Comparison of ENCODE assay signal across 9 cellular contexts in genomic region chr14:104792945-104793702, GRCh38. TPM values are rescaled to one million over a fixed set of nuclear protein-coding genes. Genes with fewer than 3 reads are reported as not detected.
DNase-seq lines count a peak whose midpoint lies in the region; ATAC-seq and TF ChIP-seq lines count a peak whose summit lies in the region.
"Had no signal": no experiment of that assay in that cellular context is flagged by ENCODE, and none has a peak within 500 bp of the region (broad histone marks: within the 10 kb centered on the region; RNA-seq: fewer than 3 reads in every experiment).

No MANE protein-coding gene starts in this region.

- H3K4me1 ChIP-seq in lower lobe of right lung, result peaks cover 85% of the 10 kb centered on the region
- H3K4me1 ChIP-seq in upper lobe of right lung, result peaks cover 52% of the 10 kb centered on the region

- H3K4me3 ChIP-seq in lower lobe of right lung (peak overlapping the region; percentile 71), upper lobe of right lung (peak overlapping the region; percentile 79)

- H3K36me3 Mint-ChIP-seq in activated naive CD4-positive, alpha-beta T cell treated with anti-CD3 and anti-CD28 coated beads, Interleukin-2, amount 10 ng/mL, durations not matched to agents 7 days and 5 days, result peaks cover 15% of the 10 kb centered on the region
- H3K36me3 Mint-ChIP-seq in activated naive CD8-positive, alpha-beta T cell treated with anti-CD3 and anti-CD28 coated beads, Interleukin-2, amount 10 ng/mL, durations not matched to agents 7 days and 5 days, result peaks cover 7% of the 10 kb centered on the region

- H3K9me3 Mint-ChIP-seq in activated naive CD4-positive, alpha-beta T cell treated with anti-CD3 and anti-CD28 coated beads, Interleukin-2, amount 10 ng/mL, durations not matched to agents 7 days and 5 days, result no peaks in the 10 kb centered on the region
- no peaks in the 10 kb centered on the region for H3K9me3 Mint-ChIP-seq in activated naive CD8-positive, alpha-beta T cell treated with anti-CD3 and anti-CD28 coated beads, Interleukin-2, amount 10 ng/mL, durations not matched to agents 7 days and 5 days

- H3K36me3 ChIP-seq in lower lobe of right lung (peaks cover 41% of the 10 kb centered on the region), upper lobe of right lung (peaks cover 28% of the 10 kb centered on the region)
- H3K36me3 ChIP-seq: ovary had no signal

- POLR2A ChIA-PET in activated naive CD8-positive, alpha-beta T cell treated with anti-CD3 and anti-CD28 coated beads, Interleukin-2, amount 10 ng/mL, durations not matched to agents 7 days and 5 days (lab: Charles Lee), result interaction anchor here (1.8 kb wide), 1 partner anchor 41 kb away, joined by 9 read pairs; the partner anchor contains the start of gene SIVA1

- peak overlapping the region; percentile 86 for H3K4me3 Mint-ChIP-seq in activated naive CD4-positive, alpha-beta T cell treated with anti-CD3 and anti-CD28 coated beads, Interleukin-2, amount 10 ng/mL, durations not matched to agents 7 days and 5 days
- peak overlapping the region; percentile 93 for H3K4me3 Mint-ChIP-seq in activated naive CD8-positive, alpha-beta T cell treated with anti-CD3 and anti-CD28 coated beads, Interleukin-2, amount 10 ng/mL, durations not matched to agents 7 days and 5 days

- no peak for DNase-seq in activated naive CD4-positive, alpha-beta T cell treated with anti-CD3 and anti-CD28 coated beads, Interleukin-2, amount 10 ng/mL, durations not matched to agents 7 days and 5 days
- DNase-seq in activated naive CD4-positive, alpha-beta T cell treated with Interleukin-2 at 50 U/mL for 16 hours, result no peak
- DNase-seq in activated naive CD8-positive, alpha-beta T cell treated with anti-CD3 and anti-CD28 coated beads, Interleukin-2, amount 10 ng/mL, durations not matched to agents 7 days and 5 days, result no peak
- DNase-seq in lower lobe of right lung (no peak), upper lobe of right lung (no peak), ureter (ENCODE audit: low spot score) (no peak)

- peaks cover 23% of the 10 kb centered on the region for H3K27me3 Mint-ChIP-seq in activated naive CD4-positive, alpha-beta T cell treated with anti-CD3 and anti-CD28 coated beads, Interleukin-2, amount 10 ng/mL, durations not matched to agents 7 days and 5 days
- H3K27me3 Mint-ChIP-seq in activated naive CD8-positive, alpha-beta T cell treated with anti-CD3 and anti-CD28 coated beads, Interleukin-2, amount 10 ng/mL, durations not matched to agents 7 days and 5 days, result peaks cover 2% of the 10 kb centered on the region

- no peak overlapping the region for H3K27ac Mint-ChIP-seq in activated naive CD4-positive, alpha-beta T cell treated with anti-CD3 and anti-CD28 coated beads, Interleukin-2, amount 10 ng/mL, durations not matched to agents 7 days and 5 days
- no peak overlapping the region for H3K27ac Mint-ChIP-seq in activated naive CD8-positive, alpha-beta T cell treated with anti-CD3 and anti-CD28 coated beads, Interleukin-2, amount 10 ng/mL, durations not matched to agents 7 days and 5 days

- H3K4me1 Mint-ChIP-seq in activated naive CD4-positive, alpha-beta T cell treated with anti-CD3 and anti-CD28 coated beads, Interleukin-2, amount 10 ng/mL, durations not matched to agents 7 days and 5 days, result peaks cover 40% of the 10 kb centered on the region
- peaks cover 18% of the 10 kb centered on the region for H3K4me1 Mint-ChIP-seq in activated naive CD8-positive, alpha-beta T cell treated with anti-CD3 and anti-CD28 coated beads, Interleukin-2, amount 10 ng/mL, durations not matched to agents 7 days and 5 days

- intact Hi-C loops in lower lobe of right lung (cut with DNase I) (no loop called here), upper lobe of right lung (cut with DNase I) (no loop called here)

- H3K9me3 ChIP-seq in lower lobe of right lung (no peaks in the 10 kb centered on the region), upper lobe of right lung (no peaks in the 10 kb centered on the region)
- H3K9me3 ChIP-seq: ovary had no signal

- CTCF ChIA-PET in activated naive CD4-positive, alpha-beta T cell treated with anti-CD3 and anti-CD28 coated beads, Interleukin-2, amount 10 ng/mL, durations not matched to agents 7 days and 5 days (lab: Charles Lee), result interaction anchor here (1.9 kb wide), 1 partner anchor 33 kb away, joined by 5 read pairs; no protein-coding TSS in a partner anchor

- H3K27me3 ChIP-seq in lower lobe of right lung (ENCODE audit: low read depth) (no peaks in the 10 kb centered on the region), upper lobe of right lung (no peaks in the 10 kb centered on the region)
- H3K27me3 ChIP-seq: ovary had no signal

- ATAC-seq in activated naive CD8-positive, alpha-beta T cell treated with anti-CD3 and anti-CD28 coated beads, Interleukin-2, amount 10 ng/mL, durations not matched to agents 7 days and 5 days (ENCODE audit: low read depth), result no peak
- ATAC-seq in lower lobe of right lung (no peak), upper lobe of right lung (no peak), HG03432 (IDR thresholded peaks at IDR 0.05; ENCODE audit: unreplicated experiment) (no peak), GM21576 (IDR thresholded peaks at IDR 0.05; ENCODE audit: unreplicated experiment) (no peak)

- no peak for TF ChIP-seq CTCF in lower lobe of right lung (IDR thresholded peaks at IDR 0.05)
- TF ChIP-seq CTCF in upper lobe of right lung (IDR thresholded peaks at IDR 0.05), result no peak

- H3K27ac ChIP-seq in lower lobe of right lung (peak overlapping the region; percentile 70), upper lobe of right lung (peak overlapping the region; percentile 32)
- H3K27ac ChIP-seq: ovary had no signal

RNA-seq across cellular contexts. Expression of gene AKT1, which starts 2.4 kb away (rescaled TPM):
- total RNA-seq in activated naive CD8-positive, alpha-beta T cell treated with anti-CD3 and anti-CD28 coated beads, Interleukin-2, amount 10 ng/mL, durations not matched to agents 7 days and 5 days, result 100 to 1,000 TPM; 178 to 181 TPM
- total RNA-seq in lower lobe of right lung (154 TPM), upper lobe of right lung (174 TPM), ureter (116 TPM)

RNA-seq across cellular contexts. Expression of gene ZBTB42, which starts 7.8 kb away (rescaled TPM):
- total RNA-seq in activated naive CD8-positive, alpha-beta T cell treated with anti-CD3 and anti-CD28 coated beads, Interleukin-2, amount 10 ng/mL, durations not matched to agents 7 days and 5 days, result 1 to 10 TPM; 6.7 to 6.9 TPM
- total RNA-seq in lower lobe of right lung (13.1 TPM), upper lobe of right lung (12.3 TPM), ureter (9.4 TPM)

RNA-seq across cellular contexts. Expression of gene SIVA1, which starts 40.2 kb away (rescaled TPM):
- 100 to 1,000 TPM; 110 to 126 TPM for total RNA-seq in activated naive CD8-positive, alpha-beta T cell treated with anti-CD3 and anti-CD28 coated beads, Interleukin-2, amount 10 ng/mL, durations not matched to agents 7 days and 5 days
- total RNA-seq in lower lobe of right lung (66.3 TPM), upper lobe of right lung (66.1 TPM), ureter (56.5 TPM)
